10 cellular contexts compared by ENCODE assay signal in the genomic region with DNA sequence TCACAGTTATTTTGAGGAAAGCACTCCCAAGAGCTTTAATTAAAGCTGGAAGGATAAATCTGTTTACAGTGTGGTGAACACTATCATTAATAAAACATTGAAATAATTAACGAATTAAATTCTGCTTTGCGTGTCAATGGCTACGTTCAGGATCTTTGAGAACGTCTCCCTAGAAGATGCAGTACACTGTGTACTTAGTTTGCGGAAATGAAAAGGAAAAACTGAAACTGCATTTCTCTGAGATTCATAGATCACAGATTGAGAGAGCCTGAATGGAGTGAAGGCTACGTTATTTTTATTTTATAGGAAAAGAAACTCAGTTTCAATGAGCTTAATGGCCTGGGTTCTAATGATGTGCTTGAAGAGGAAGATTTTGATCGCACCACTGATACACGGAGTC.
DNase-seq lines count a peak whose midpoint lies in the region; ATAC-seq and TF ChIP-seq lines count a peak whose summit lies in the region.
"Had no signal": no experiment of that assay in that cellular context is flagged by ENCODE, and none has a peak within 500 bp of the region (broad histone marks: within the 10 kb centered on the region; RNA-seq: fewer than 3 reads in every experiment).

No MANE protein-coding gene starts in this region.

- H4K20me1 ChIP-seq in H9 (ENCODE audit: control insufficient read depth, insufficient read depth, insufficient read length) = no peaks in the 10 kb centered on the region

- no peak overlapping the region for H3K27ac Mint-ChIP-seq in CD8-positive, alpha-beta T cell
- H3K27ac Mint-ChIP-seq in HFFc6 (peak overlapping the region; percentile 95), H9 (no peak overlapping the region)
- peak overlapping the region; percentile 21 to 29 for H3K27ac Mint-ChIP-seq in natural killer cell treated with Interleukin-12 subunit alpha and Interleukin-12 subunit beta and Interleukin-15 and Interleukin-18, amount 100 ng/mL, for 72 hours
- H3K27ac Mint-ChIP-seq: memory B cell had no signal

- H2BK12ac ChIP-seq in H9 (ENCODE audit: insufficient read length, low read depth, low read length) = no peak overlapping the region

- no peaks in the 10 kb centered on the region for H3K36me3 ChIP-seq in CD8-positive, alpha-beta T cell (ENCODE audit: insufficient read depth, low read length)

- no peak overlapping the region for H2BK20ac ChIP-seq in H9 (ENCODE audit: low read depth, low read length, poor library complexity, severe bottlenecking)

- DNase-seq in CD8-positive, alpha-beta T cell = no peak
- DNase-seq in HFFc6 (no peak), H9 (no peak), SHP77 (lab: John Stamatoyannopoulos, UW) (no peak)
- DNase-seq in central memory CD4-positive, alpha-beta T cell = peak; percentile 21
- no peak for DNase-seq in natural killer cell treated with Interleukin-12 subunit alpha and Interleukin-12 subunit beta and Interleukin-15 and Interleukin-18, amount 100 ng/mL, for 72 hours (ENCODE audit: low spot score)
- DNase-seq: hippocampal formation, NCI-H510A had no signal

- H3K18ac ChIP-seq in H9 (ENCODE audit: insufficient read length, low read depth, low read length) = no peak overlapping the region

- H3K4me1 ChIP-seq in CD8-positive, alpha-beta T cell (ENCODE audit: insufficient read depth, low read length) = peaks cover 28% of the 10 kb centered on the region
- no peaks in the 10 kb centered on the region for H3K4me1 ChIP-seq in H9 (ENCODE audit: insufficient read depth, low read length)

- H3T11ph ChIP-seq in H9 (ENCODE audit: low read length) = no peak overlapping the region

- peak overlapping the region; percentile 37 for H3K4me3 Mint-ChIP-seq in CD8-positive, alpha-beta T cell
- peak overlapping the region; percentile 81 for H3K4me3 Mint-ChIP-seq in HFFc6
- peak overlapping the region; percentile 31 for H3K4me3 Mint-ChIP-seq in natural killer cell treated with Interleukin-12 subunit alpha and Interleukin-12 subunit beta and Interleukin-15 and Interleukin-18, amount 100 ng/mL, for 72 hours
- no peak overlapping the region for H3K4me3 Mint-ChIP-seq in H9
- H3K4me3 Mint-ChIP-seq: memory B cell had no signal

- no peak for ATAC-seq in CD8-positive, alpha-beta T cell
- ATAC-seq in natural killer cell treated with Interleukin-12 subunit alpha and Interleukin-12 subunit beta and Interleukin-15 and Interleukin-18, amount 100 ng/mL, for 72 hours = no peak
- ATAC-seq in GM21786 (IDR thresholded peaks at IDR 0.05; ENCODE audit: unreplicated experiment) = no peak

- H3K56ac ChIP-seq in H9 (ENCODE audit: insufficient read length, low read depth, low read length) = no peak overlapping the region

- H3K79me2 ChIP-seq in H9 (ENCODE audit: insufficient read depth, low read length) = no peaks in the 10 kb centered on the region

- TF ChIP-seq CTCF in CD8-positive, alpha-beta T cell (IDR thresholded peaks at IDR 0.05) = no peak
- TF ChIP-seq CTCF in HFFc6 (IDR thresholded peaks at IDR 0.05) (no peak), H9 (conservative IDR thresholded peaks at IDR 0.05) (no peak)

- H3K79me1 ChIP-seq in H9 (ENCODE audit: insufficient read depth, low read depth, low read length, poor library complexity, severe bottlenecking) = no peaks in the 10 kb centered on the region

- POLR2A ChIA-PET in CD8-positive, alpha-beta T cell (lab: Charles Lee) = interaction anchor here (1.4 to 2.7 kb wide), 3 partner anchors 9 to 21 kb away, joined by 3 to 7 read pairs (median 4); no protein-coding TSS in a partner anchor

- H2BK5ac ChIP-seq in H9 (ENCODE audit: insufficient read length, low read length) = no peak overlapping the region

- no peak overlapping the region for H3K4me2 ChIP-seq in H9 (ENCODE audit: insufficient read depth, insufficient read length, low read length)

- H3K27me3 Mint-ChIP-seq in CD8-positive, alpha-beta T cell (ENCODE audit: low read depth) = no peaks in the 10 kb centered on the region
- H3K27me3 Mint-ChIP-seq in HFFc6 (ENCODE audit: insufficient read depth) (peaks cover 10% of the 10 kb centered on the region), H9 (ENCODE audit: low read depth) (no peaks in the 10 kb centered on the region)
- H3K27me3 Mint-ChIP-seq in natural killer cell treated with Interleukin-12 subunit alpha and Interleukin-12 subunit beta and Interleukin-15 and Interleukin-18, amount 100 ng/mL, for 72 hours = peaks cover 18 to 25% of the 10 kb centered on the region in 2 donors

- no peaks in the 10 kb centered on the region for H3K36me3 Mint-ChIP-seq in CD8-positive, alpha-beta T cell
- H3K36me3 Mint-ChIP-seq in HFFc6 (ENCODE audit: low read depth) = peaks cover 82% of the 10 kb centered on the region
- H3K36me3 Mint-ChIP-seq in natural killer cell treated with Interleukin-12 subunit alpha and Interleukin-12 subunit beta and Interleukin-15 and Interleukin-18, amount 100 ng/mL, for 72 hours = no peaks in the 10 kb centered on the region
- no peaks in the 10 kb centered on the region; a peak in 1 of 7 replicates for H3K36me3 Mint-ChIP-seq in H9 (ENCODE audit: insufficient read depth in 1 of 3, low read depth in 3 of 3)
- H3K36me3 Mint-ChIP-seq: memory B cell had no signal

- no peaks in the 10 kb centered on the region for H3K9me3 ChIP-seq in CD8-positive, alpha-beta T cell (ENCODE audit: low read length)
- H3K9me3 ChIP-seq in H9 (ENCODE audit: control insufficient read depth, low read depth, low read length) = no peaks in the 10 kb centered on the region

- WGBS in H9 (ENCODE audit: extremely low coverage, insufficient read length, low lambda C conversion rate) = no CpG with 5 or more reads among the region's 8 CpGs

- H3K9me3 Mint-ChIP-seq in CD8-positive, alpha-beta T cell = peaks cover 5% of the 10 kb centered on the region
- H3K9me3 Mint-ChIP-seq in HFFc6 (no peaks in the 10 kb centered on the region), H9 (no peaks in the 10 kb centered on the region)
- no peaks in the 10 kb centered on the region for H3K9me3 Mint-ChIP-seq in natural killer cell treated with Interleukin-12 subunit alpha and Interleukin-12 subunit beta and Interleukin-15 and Interleukin-18, amount 100 ng/mL, for 72 hours

- no peak overlapping the region for H3K4ac ChIP-seq in H9 (ENCODE audit: low read depth, low read length)

- H2BK15ac ChIP-seq in H9 (ENCODE audit: low read depth, low read length) = no peak overlapping the region

- H3K23ac ChIP-seq in H9 (ENCODE audit: insufficient read length, low read depth, low read length) = no peak overlapping the region

- no peaks in the 10 kb centered on the region for H3K27me3 ChIP-seq in CD8-positive, alpha-beta T cell (ENCODE audit: insufficient read depth, low read length)
- no peaks in the 10 kb centered on the region for H3K27me3 ChIP-seq in H9 (ENCODE audit: insufficient read depth, low read length)

- no peak overlapping the region for H3K14ac ChIP-seq in H9 (ENCODE audit: insufficient read depth, low read length)

- H3K4me1 Mint-ChIP-seq in CD8-positive, alpha-beta T cell (ENCODE audit: low read depth) = peaks cover 38% of the 10 kb centered on the region
- peaks cover 86% of the 10 kb centered on the region for H3K4me1 Mint-ChIP-seq in HFFc6 (ENCODE audit: low read depth)
- peaks cover 32 to 34% of the 10 kb centered on the region in 2 donors for H3K4me1 Mint-ChIP-seq in natural killer cell treated with Interleukin-12 subunit alpha and Interleukin-12 subunit beta and Interleukin-15 and Interleukin-18, amount 100 ng/mL, for 72 hours (ENCODE audit: low read depth in 2 of 2)
- no peaks in the 10 kb centered on the region for H3K4me1 Mint-ChIP-seq in H9

- H2AFZ ChIP-seq in H9 (ENCODE audit: low read length) = no peak overlapping the region

- no peak overlapping the region for H4K91ac ChIP-seq in H9 (ENCODE audit: insufficient read length, low read depth, low read length)

- no peak overlapping the region for H2BK120ac ChIP-seq in H9 (ENCODE audit: low read depth, low read length, poor library complexity, severe bottlenecking)

- intact Hi-C loops in CD8-positive, alpha-beta T cell (cut with DNase I, micrococcal nuclease) = loop anchor here in 1 of 2 experiments (5.0 to 10.0 kb wide), 2 partner anchors 94 to 117 kb away; no protein-coding TSS in a partner anchor

- H2AK5ac ChIP-seq in H9 (ENCODE audit: insufficient read length, low read length) = no peak overlapping the region

- no peak overlapping the region for H4K8ac ChIP-seq in H9 (replicated peaks; ENCODE audit: insufficient read length, low read depth, low read length)

- H3K4me3 ChIP-seq in CD8-positive, alpha-beta T cell (ENCODE audit: low read depth, low read length) = no peak overlapping the region

- no peak overlapping the region for H4K5ac ChIP-seq in H9 (ENCODE audit: insufficient read length, low read depth, low read length)

- H3K27ac ChIP-seq in CD8-positive, alpha-beta T cell (ENCODE audit: low read depth, low read length) = no peak overlapping the region
- no peak overlapping the region for H3K27ac ChIP-seq in H9 (ENCODE audit: insufficient read length, low read depth, low read length)

- no peak overlapping the region for H3K9ac ChIP-seq in H9 (ENCODE audit: extremely low read depth, insufficient read length, low read length)

- CTCF ChIA-PET in CD8-positive, alpha-beta T cell (lab: Charles Lee) = interaction anchor here (1.2 to 1.9 kb wide), 4 partner anchors 9 to 57 kb away, joined by 4 to 8 read pairs (median 4); no protein-coding TSS in a partner anchor

- H3K23me2 ChIP-seq in H9 (ENCODE audit: insufficient read length, low read depth, low read length, poor library complexity, severe bottlenecking) = no peaks in the 10 kb centered on the region

Comparison
In these comparisons a context has a peak if more than half of its experiments do, and no peak if none do; other contexts are left out.
1. H3K27ac Mint-ChIP-seq: peak in HFFc6 (single experiment) and natural killer cell treated with Interleukin-12 subunit alpha and Interleukin-12 subunit beta and Interleukin-15 and Interleukin-18, amount 100 ng/mL, for 72 hours (2 of 2); none in CD8-positive, alpha-beta T cell (single experiment) and H9 (0 of 3).
2. H3K4me3 Mint-ChIP-seq: peak in CD8-positive, alpha-beta T cell (single experiment), HFFc6 (single experiment) and natural killer cell treated with Interleukin-12 subunit alpha and Interleukin-12 subunit beta and Interleukin-15 and Interleukin-18, amount 100 ng/mL, for 72 hours (single experiment); none in H9 (0 of 2).